ENCODE assay signal across 8 cellular contexts in genomic region chr14:23285530-23286019, GRCh38. TPM values are rescaled to one million over a fixed set of nuclear protein-coding genes. Genes with fewer than 3 reads are reported as not detected.
DNase-seq lines count a peak whose midpoint lies in the region; ATAC-seq and TF ChIP-seq lines count a peak whose summit lies in the region.

No MANE protein-coding gene starts in this region.

- H3K27ac ChIP-seq in SU-DHL-6 (ENCODE audit: low read depth, low read length) = 0 out of 2 replicates have a peak overlapping the region, but pooled peaks have one; percentile 27
- H3K27ac ChIP-seq in fibroblast of lung (ENCODE audit: insufficient read depth, low read length) = peak overlapping the region; percentile 58
- H3K27ac ChIP-seq in neutrophil = peak overlapping the region; percentile 86

- H3K9me3 Mint-ChIP-seq in activated CD8-positive, alpha-beta memory T cell treated with anti-CD3 and anti-CD28 coated beads, Interleukin-2, amount 10 ng/mL, durations not matched to agents 7 days and 5 days (ENCODE audit: low read depth) = no peaks in the 10 kb centered on the region

- H3K36me3 ChIP-seq in SU-DHL-6 (ENCODE audit: low read length) (no peaks in the 10 kb centered on the region), fibroblast of lung (ENCODE audit: control insufficient read depth, insufficient read depth, low read length) (no peaks in the 10 kb centered on the region), neutrophil (no peaks in the 10 kb centered on the region)

- peak overlapping the region; percentile 88 for H3K27ac Mint-ChIP-seq in activated CD8-positive, alpha-beta memory T cell treated with anti-CD3 and anti-CD28 coated beads, Interleukin-2, amount 10 ng/mL, durations not matched to agents 7 days and 5 days

- H3K27me3 Mint-ChIP-seq in activated CD8-positive, alpha-beta memory T cell treated with anti-CD3 and anti-CD28 coated beads, Interleukin-2, amount 10 ng/mL, durations not matched to agents 7 days and 5 days = no peaks in the 10 kb centered on the region

- H3K4me3 Mint-ChIP-seq in activated CD8-positive, alpha-beta memory T cell treated with anti-CD3 and anti-CD28 coated beads, Interleukin-2, amount 10 ng/mL, durations not matched to agents 7 days and 5 days = peak overlapping the region; percentile 86

- no peaks in the 10 kb centered on the region for H3K9me2 ChIP-seq in SU-DHL-6 (replicated peaks; ENCODE audit: insufficient read depth, low read length)

- H3F3A ChIP-seq in SU-DHL-6 (ENCODE audit: insufficient read depth) = no peaks in the 10 kb centered on the region

- H3K4me3 ChIP-seq in SU-DHL-6 (ENCODE audit: insufficient read depth, low read length, poor library complexity, severe bottlenecking) (peak overlapping the region; percentile 90), fibroblast of lung (replicated peaks in 1 of 4; ENCODE audit: control extremely low read depth in 1 of 4, insufficient read depth in 1 of 4, low read depth in 3 of 4, low read length in 4 of 4) (peak overlapping the region; percentile 84 to 92 (median 90)), neutrophil (ENCODE audit: low read depth in 1 of 2, low read length in 1 of 2) (peak overlapping the region; percentile 89)

- peak overlapping the region; percentile 91 for H3K9ac ChIP-seq in SU-DHL-6 (ENCODE audit: low read length)
- H3K9ac ChIP-seq in fibroblast of lung (ENCODE audit: insufficient read depth, low read length) = peak overlapping the region; percentile 71

- no peak for DNase-seq in activated CD8-positive, alpha-beta memory T cell treated with anti-CD3 and anti-CD28 coated beads, Interleukin-2, amount 10 ng/mL, durations not matched to agents 7 days and 5 days
- DNase-seq in activated CD8-positive, alpha-beta memory T cell treated with anti-CD3 and anti-CD28 coated beads, Interleukin-2, amount 50 U/mL, for 4 hours = no peak
- DNase-seq in fibroblast of lung (ENCODE audit: low read depth in 2 of 2) (no peak), iPS-NIHi11 (ENCODE audit: low spot score) (no peak), HK-2 (ENCODE audit: unreplicated experiment) (no peak)

- peak; percentile 10 for ATAC-seq in activated CD8-positive, alpha-beta memory T cell treated with anti-CD3 and anti-CD28 coated beads, Interleukin-2, amount 10 ng/mL, durations not matched to agents 7 days and 5 days
- peak; percentile 19 for ATAC-seq in HG03025 (IDR thresholded peaks at IDR 0.05; ENCODE audit: low FRiP score, unreplicated experiment)

- peaks cover 2% of the 10 kb centered on the region for H3K36me3 Mint-ChIP-seq in activated CD8-positive, alpha-beta memory T cell treated with anti-CD3 and anti-CD28 coated beads, Interleukin-2, amount 10 ng/mL, durations not matched to agents 7 days and 5 days

- H3K4me1 Mint-ChIP-seq in activated CD8-positive, alpha-beta memory T cell treated with anti-CD3 and anti-CD28 coated beads, Interleukin-2, amount 10 ng/mL, durations not matched to agents 7 days and 5 days = peaks cover 19% of the 10 kb centered on the region

- H3K4me2 ChIP-seq in SU-DHL-6 (ENCODE audit: low read depth, low read length, poor library complexity, severe bottlenecking) (peak overlapping the region; percentile 92), fibroblast of lung (ENCODE audit: extremely low read depth, insufficient read depth, low read length) (peak overlapping the region; percentile 86)

- CTCF ChIA-PET in activated CD8-positive, alpha-beta memory T cell treated with anti-CD3 and anti-CD28 coated beads, Interleukin-2, amount 10 ng/mL, durations not matched to agents 7 days and 5 days (lab: Charles Lee) = interaction anchor here (0.8 to 4.2 kb wide), 10 partner anchors 9 to 208 kb away, joined by 3 to 26 read pairs (median 8); partner anchors contain the start of genes PABPN1 and PPP1R3E

- H3K4me1 ChIP-seq in fibroblast of lung (ENCODE audit: control insufficient read depth, extremely low read depth, insufficient read depth, low read length) = peaks cover 3% of the 10 kb centered on the region
- peaks cover 23 to 30% of the 10 kb centered on the region in 2 experiments for H3K4me1 ChIP-seq in neutrophil (ENCODE audit: control insufficient read depth in 1 of 2, insufficient read depth in 1 of 2, low read depth in 1 of 2, low read length in 1 of 2)

- H4K20me1 ChIP-seq in SU-DHL-6 (ENCODE audit: low read depth, low read length) = no peaks in the 10 kb centered on the region
- no peaks in the 10 kb centered on the region for H4K20me1 ChIP-seq in fibroblast of lung (ENCODE audit: control insufficient read depth, extremely low read depth, insufficient read depth, low read length)

- peak overlapping the region; percentile 86 for H2AFZ ChIP-seq in SU-DHL-6 (ENCODE audit: low read depth, low read length, severe bottlenecking)
- H2AFZ ChIP-seq in fibroblast of lung (ENCODE audit: low read length) = peak overlapping the region; percentile 66

- H3K27me3 ChIP-seq in SU-DHL-6 (ENCODE audit: low read length) (no peaks in the 10 kb centered on the region), fibroblast of lung (ENCODE audit: control insufficient read depth, insufficient read depth, low read length) (no peaks in the 10 kb centered on the region), neutrophil (no peaks in the 10 kb centered on the region)

- peaks cover 21% of the 10 kb centered on the region for H3K79me2 ChIP-seq in SU-DHL-6 (ENCODE audit: insufficient read depth, low read length)
- H3K79me2 ChIP-seq in fibroblast of lung (ENCODE audit: control insufficient read depth, insufficient read depth, low read length) = no peaks in the 10 kb centered on the region

- TF ChIP-seq CTCF in SU-DHL-6 (IDR thresholded peaks at IDR 0.05; ENCODE audit: insufficient read depth, low read length, poor library complexity, severe bottlenecking) (no peak), fibroblast of lung (conservative IDR thresholded peaks at IDR 0.05 in 1 of 2, IDR thresholded peaks at IDR 0.05 in 1 of 2; ENCODE audit: low read depth in 1 of 2, low read length in 2 of 2) (no peak), neutrophil (IDR thresholded peaks at IDR 0.05) (no peak)

- H3K9me3 ChIP-seq in SU-DHL-6 (ENCODE audit: insufficient read depth, low read length) = no peaks in the 10 kb centered on the region
- H3K9me3 ChIP-seq in fibroblast of lung (ENCODE audit: control insufficient read depth, insufficient read depth, low read depth, low read length) = no peaks in the 10 kb centered on the region
- no peaks in the 10 kb centered on the region for H3K9me3 ChIP-seq in neutrophil

RNA-seq across cellular contexts. Expression of gene HOMEZ, which starts 0.4 kb away (rescaled TPM):
- total RNA-seq in activated CD8-positive, alpha-beta memory T cell treated with anti-CD3 and anti-CD28 coated beads, Interleukin-2, amount 10 ng/mL, durations not matched to agents 7 days and 5 days = 10 to 100 TPM; 11.4 to 12.4 TPM
- 3.3 and 4.6 TPM in 2 replicates for total RNA-seq in fibroblast of lung
- polyA plus RNA-seq in fibroblast of lung = 7.9 and 9.1 TPM in 2 replicates
- 4.1 and 5.2 TPM in 2 replicates for polyA plus RNA-seq in fibroblast of lung (2012)
- polyA minus RNA-seq in fibroblast of lung (ENCODE audit: low replicate concordance) = 18.9 and 22.7 TPM in 2 replicates

RNA-seq across cellular contexts. Expression of gene PPP1R3E, which starts 17.1 kb away (rescaled TPM):
- total RNA-seq in activated CD8-positive, alpha-beta memory T cell treated with anti-CD3 and anti-CD28 coated beads, Interleukin-2, amount 10 ng/mL, durations not matched to agents 7 days and 5 days = 10 to 100 TPM; 22.0 to 27.4 TPM
- 2.6 TPM in 2 replicates for total RNA-seq in fibroblast of lung
- 3.3 and 6.0 TPM in 2 replicates for polyA plus RNA-seq in fibroblast of lung
- polyA plus RNA-seq in fibroblast of lung (2012) = 2.7 and 4.0 TPM in 2 replicates
- polyA minus RNA-seq in fibroblast of lung (ENCODE audit: low replicate concordance) = 1.3 and 3.3 TPM in 2 replicates

RNA-seq across cellular contexts. Expression of gene BCL2L2, which starts 21.1 kb away (rescaled TPM):
- total RNA-seq in activated CD8-positive, alpha-beta memory T cell treated with anti-CD3 and anti-CD28 coated beads, Interleukin-2, amount 10 ng/mL, durations not matched to agents 7 days and 5 days = 1 to 10 TPM; 3.1 to 3.7 TPM
- total RNA-seq in fibroblast of lung = 17.2 and 25.4 TPM in 2 replicates
- 18.0 and 24.7 TPM in 2 replicates for polyA plus RNA-seq in fibroblast of lung
- polyA plus RNA-seq in fibroblast of lung (2012) = 25.9 and 33.9 TPM in 2 replicates
- 17.6 and 18.6 TPM in 2 replicates for polyA minus RNA-seq in fibroblast of lung (ENCODE audit: low replicate concordance)

RNA-seq across cellular contexts. Expression of gene PABPN1, which starts 35.7 kb away (rescaled TPM):
- total RNA-seq in activated CD8-positive, alpha-beta memory T cell treated with anti-CD3 and anti-CD28 coated beads, Interleukin-2, amount 10 ng/mL, durations not matched to agents 7 days and 5 days = 100 to 1,000 TPM; 225 to 269 TPM
- 59.1 and 73.2 TPM in 2 replicates for total RNA-seq in fibroblast of lung
- 152 and 158 TPM in 2 replicates for polyA plus RNA-seq in fibroblast of lung
- 97.3 and 113 TPM in 2 replicates for polyA plus RNA-seq in fibroblast of lung (2012)
- 41.2 and 69.2 TPM in 2 replicates for polyA minus RNA-seq in fibroblast of lung (ENCODE audit: low replicate concordance)

RNA-seq across cellular contexts. Expression of gene RNF212B, which starts 47.8 kb away (rescaled TPM):
- not detected for total RNA-seq in activated CD8-positive, alpha-beta memory T cell treated with anti-CD3 and anti-CD28 coated beads, Interleukin-2, amount 10 ng/mL, durations not matched to agents 7 days and 5 days
- total RNA-seq in fibroblast of lung = not detected in 2 replicates
- not detected in 2 replicates for polyA plus RNA-seq in fibroblast of lung
- not detected in 2 replicates for polyA plus RNA-seq in fibroblast of lung (2012)
- not detected in 2 replicates for polyA minus RNA-seq in fibroblast of lung (ENCODE audit: low replicate concordance)

Comparison
In these comparisons a context has a peak if more than half of its experiments do, and no peak if none do; other contexts are left out.
1. H3K27ac ChIP-seq: peak in every context shown above with its lines; median percentile 86 in neutrophil; 58 in fibroblast of lung; 27 in SU-DHL-6.